In the genomic region with DNA sequence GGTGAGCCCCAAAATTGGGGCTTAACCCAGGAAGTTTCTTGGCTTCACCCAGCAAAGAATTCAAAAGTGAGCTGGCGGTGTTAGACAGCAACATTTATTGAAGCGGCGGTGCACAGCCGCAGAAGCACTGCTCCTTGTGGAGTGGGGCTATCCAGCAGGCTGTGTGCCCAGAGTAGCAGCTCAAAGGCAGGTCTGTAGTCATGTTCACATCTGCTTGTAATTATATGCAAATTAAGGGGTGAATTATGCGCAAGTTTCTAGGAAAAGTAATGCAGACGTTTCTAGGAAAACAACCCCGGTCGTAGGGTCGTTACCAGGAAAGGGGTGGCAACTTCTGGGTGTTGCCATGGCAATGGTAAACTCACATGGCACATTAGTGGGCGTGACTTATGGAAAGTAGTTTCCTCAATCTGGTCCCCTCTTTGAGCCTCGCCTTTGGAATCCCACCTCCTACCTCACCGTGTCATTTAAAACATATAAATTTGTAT, we compare ENCODE assay signal across 8 cellular contexts. TPM values are rescaled to one million over a fixed set of nuclear protein-coding genes. Genes with fewer than 3 reads are reported as not detected.
DNase-seq lines count a peak whose midpoint lies in the region; ATAC-seq and TF ChIP-seq lines count a peak whose summit lies in the region.

No MANE protein-coding gene starts in this region.

- H3K9me3 Mint-ChIP-seq in natural killer cell, result no peaks in the 10 kb centered on the region

- H3K27ac Mint-ChIP-seq in natural killer cell, result peak overlapping the region; percentile 82 to 88

- no peak for TF ChIP-seq CTCF in natural killer cell (IDR thresholded peaks at IDR 0.05)

- peak; percentile 70 for ATAC-seq in GM21576 (IDR thresholded peaks at IDR 0.05; ENCODE audit: unreplicated experiment)
- peak; percentile 78 for ATAC-seq in esophagus mucosa
- peak; percentile 81 to 85 (median 83) for ATAC-seq in natural killer cell

- H3K4me1 Mint-ChIP-seq in natural killer cell, result peaks cover 6 to 7% of the 10 kb centered on the region in 2 donors

- intact Hi-C loops in natural killer cell (cut with micrococcal nuclease), result loop anchor here (1.0 kb wide), 1 partner anchor 15 kb away; no protein-coding TSS in a partner anchor

- DNase-seq in A172 (ENCODE audit: low spot score) (peak; percentile 87), NCI-H69 (lab: John Stamatoyannopoulos, UW) (peak; percentile 98), activated T-cell treated with anti-CD3 and anti-CD28 coated beads for 1 hour (ENCODE audit: low read depth) (peak; percentile 44), natural killer cell (peak; percentile 23), GM19240 (ENCODE audit: insufficient read length, low spot score) (no peak)
- DNase-seq in stimulated activated naive CD4-positive, alpha-beta T cell (lab: John Stamatoyannopoulos, UW), result peak; percentile 72 to 86 (median 80)

- peak overlapping the region; percentile 86 for H3K4me3 Mint-ChIP-seq in natural killer cell

- peaks cover 0 to 2% of the 10 kb centered on the region in 2 donors for H3K27me3 Mint-ChIP-seq in natural killer cell (ENCODE audit: low read depth in 2 of 2)

- no peaks in the 10 kb centered on the region for H3K36me3 Mint-ChIP-seq in natural killer cell

RNA-seq across cellular contexts. Expression of gene KBTBD2, which starts 13.7 kb away (rescaled TPM):
- 53.8 and 60.2 TPM in 2 replicates for total RNA-seq in A172 (2014; rRNA removed; shearing (Covaris generic))
- total RNA-seq in esophagus mucosa, result 15.3 TPM
- 100 to 1,000 TPM; 124 to 161 (median 150) TPM for total RNA-seq in natural killer cell

RNA-seq across cellular contexts. Expression of gene FKBP9, which starts 52.0 kb away (rescaled TPM):
- total RNA-seq in A172 (2014; rRNA removed; shearing (Covaris generic)), result 230 and 277 TPM in 2 replicates
- total RNA-seq in esophagus mucosa (62.9 TPM), natural killer cell (1 to 10 TPM in 1 of 3 donors, not detected in 2; 2.3 TPM)

Comparison
In these comparisons a context has a peak if more than half of its experiments do, and no peak if none do; other contexts are left out.
1. RNA of gene FKBP9, which starts 52.0 kb away (total RNA-seq): 230 to 277 TPM in A172 and 62.9 TPM in esophagus mucosa (single experiment); 2.3 TPM in natural killer cell; every median in the first group is over 10 times any median in the second.
2. Peak in every context shown above with its lines, with median percentiles within 50 percentile points of each other: ATAC-seq.